In genomic region chr18:29164993-29165599, GRCh38 we compare ENCODE assay signal across 11 cellular contexts.
A peak's percentile ranks its signal among the peaks of the same experiment; 100 is the strongest.
DNase-seq lines count a peak whose midpoint lies in the region; ATAC-seq and TF ChIP-seq lines count a peak whose summit lies in the region.
"Had no signal": no experiment of that assay in that cellular context is flagged by ENCODE, and none has a peak within 500 bp of the region (broad histone marks: within the 10 kb centered on the region; RNA-seq: fewer than 3 reads in every experiment).

No MANE protein-coding gene starts in this region.

- intact Hi-C loops in sciatic nerve (cut with DNase I) = no loop called here

- no peaks in the 10 kb centered on the region for H3K27me3 Mint-ChIP-seq in endothelial cell (ENCODE audit: unreplicated experiment)
- H3K27me3 Mint-ChIP-seq: activated naive CD8-positive, alpha-beta T cell treated with anti-CD3 and anti-CD28 coated beads, Interleukin-2, amount 50 U/mL, for 24 hours had no signal

- no peak overlapping the region for H3K27ac Mint-ChIP-seq in endothelial cell (ENCODE audit: unreplicated experiment)
- H3K27ac Mint-ChIP-seq: activated naive CD8-positive, alpha-beta T cell treated with anti-CD3 and anti-CD28 coated beads, Interleukin-2, amount 50 U/mL, for 24 hours had no signal

- peak; percentile 94 for DNase-seq in EH (ENCODE audit: low read depth)
- peak; percentile 57 for DNase-seq in RWPE1 (ENCODE audit: low spot score)
- peak; percentile 92 for DNase-seq in fibroblast of pulmonary artery (ENCODE audit: low read depth)
- DNase-seq in sciatic nerve (ENCODE audit: low spot score) = no peak
- DNase-seq in endothelial cell (ENCODE audit: low spot score) = no peak
- DNase-seq in NCI-H510A treated with DMSO at 0.1 percent for 48 hours (lab: John Stamatoyannopoulos, UW) = no peak
- DNase-seq in HUDEP-2 (lab: John Stamatoyannopoulos, UW; ENCODE audit: unreplicated experiment in 76 of 76) = no peak
- DNase-seq: activated CD4-positive, alpha-beta T cell treated with anti-CD3 and anti-CD28 coated beads for 4 hours; activated naive CD8-positive, alpha-beta T cell treated with anti-CD3 and anti-CD28 coated beads, Interleukin-2, amount 50 U/mL, for 24 hours; MM.1S had no signal

- no peaks in the 10 kb centered on the region for H3K9me3 Mint-ChIP-seq in endothelial cell (ENCODE audit: unreplicated experiment)

- POLR2A ChIA-PET in RWPE1 (lab: Yijun Ruan, JAX; ENCODE audit: low non-redundant PET) = no interaction called here

- CTCF ChIA-PET in RWPE1 (lab: Yijun Ruan, JAX) = interaction anchor here (0.6 kb wide), 2 partner anchors 149 to 671 kb away, joined by 3 read pairs; no protein-coding TSS in a partner anchor

- no peak overlapping the region for H3K4me3 ChIP-seq in fibroblast of pulmonary artery (replicated peaks; ENCODE audit: low read depth, low read length)

- H3K4me3 Mint-ChIP-seq in endothelial cell (ENCODE audit: unreplicated experiment) = no peak overlapping the region
- H3K4me3 Mint-ChIP-seq: activated naive CD8-positive, alpha-beta T cell treated with anti-CD3 and anti-CD28 coated beads, Interleukin-2, amount 50 U/mL, for 24 hours had no signal

- no peaks in the 10 kb centered on the region for H3K36me3 Mint-ChIP-seq in endothelial cell (ENCODE audit: low read depth, unreplicated experiment)

- no peaks in the 10 kb centered on the region for H3K4me1 Mint-ChIP-seq in endothelial cell (ENCODE audit: unreplicated experiment)
- H3K4me1 Mint-ChIP-seq: activated naive CD8-positive, alpha-beta T cell treated with anti-CD3 and anti-CD28 coated beads, Interleukin-2, amount 50 U/mL, for 24 hours had no signal

- H3K27ac ChIP-seq in RWPE1 = no peak overlapping the region

- TF ChIP-seq CTCF in RWPE1 (conservative IDR thresholded peaks at IDR 0.05; ENCODE audit: low read depth) (no peak), fibroblast of pulmonary artery (IDR thresholded peaks at IDR 0.05; ENCODE audit: low read length, missing control alignments) (no peak), endothelial cell (IDR thresholded peaks at IDR 0.05; ENCODE audit: unreplicated experiment) (no peak)

- ATAC-seq in sciatic nerve (peak; percentile 55), GM21529 (IDR thresholded peaks at IDR 0.05; ENCODE audit: unreplicated experiment) (no peak)
- ATAC-seq: activated naive CD8-positive, alpha-beta T cell treated with anti-CD3 and anti-CD28 coated beads, Interleukin-2, amount 50 U/mL, for 24 hours had no signal

Comparison
In these comparisons a context has a peak if more than half of its experiments do, and no peak if none do; other contexts are left out.
1. DNase-seq: peak in EH (single experiment), RWPE1 (single experiment) and fibroblast of pulmonary artery (single experiment); none in sciatic nerve (single experiment), endothelial cell (single experiment), NCI-H510A treated with DMSO at 0.1 percent for 48 hours (single experiment) and HUDEP-2 (0 of 76).